11 cellular contexts compared by ENCODE assay signal in the genomic region with DNA sequence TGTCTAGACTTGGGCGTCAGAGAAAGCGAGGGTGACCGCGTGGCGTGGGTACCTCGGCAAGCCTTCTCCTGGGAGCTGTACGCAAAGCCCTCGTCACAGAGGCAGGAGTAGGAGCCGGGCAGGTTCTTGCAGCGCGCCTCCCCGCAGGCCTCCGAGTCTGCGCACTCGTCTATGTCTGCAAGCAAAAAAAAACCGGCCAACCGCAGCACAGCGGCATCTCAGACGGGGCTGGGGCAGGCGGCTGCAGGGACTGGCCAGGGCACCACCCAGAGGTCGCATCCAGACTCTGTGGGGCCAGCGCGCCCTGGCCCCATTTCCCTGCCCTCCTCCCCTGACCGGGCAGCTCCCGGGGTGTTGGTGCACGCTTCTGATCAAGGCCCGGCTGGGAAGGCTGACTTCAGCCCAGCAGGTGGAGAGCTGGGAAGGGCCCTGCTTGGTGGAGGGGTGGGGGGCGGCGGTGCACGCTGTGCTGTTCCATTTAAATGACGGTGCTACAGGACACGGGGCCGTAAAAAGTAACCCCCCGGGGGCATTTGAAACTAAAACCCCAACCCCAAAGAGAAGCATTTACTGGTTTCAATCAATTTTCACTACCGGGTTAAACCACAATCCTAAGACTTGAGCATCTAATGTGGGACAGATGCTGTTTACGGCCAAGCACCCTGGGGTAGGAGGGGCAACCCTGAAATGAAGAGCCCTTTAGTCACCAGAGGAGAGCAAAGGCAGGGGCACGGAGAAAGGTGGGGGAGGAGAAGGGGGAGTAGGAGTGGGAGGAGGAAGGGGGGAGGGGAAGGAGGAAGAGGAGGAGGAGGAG. TPM values are rescaled to one million over a fixed set of nuclear protein-coding genes. Genes with fewer than 3 reads are reported as not detected.
DNase-seq lines count a peak whose midpoint lies in the region; ATAC-seq, FAIRE-seq and TF ChIP-seq lines count a peak whose summit lies in the region.
"Had no signal": no experiment of that assay in that cellular context is flagged by ENCODE, and none has a peak within 500 bp of the region (broad histone marks: within the 10 kb centered on the region; RNA-seq: fewer than 3 reads in every experiment).

No MANE protein-coding gene starts in this region.

- H2AFZ ChIP-seq in HepG2 (ENCODE audit: low read length), result no peak overlapping the region

- in situ Hi-C loops in HepG2 (cut with HindIII; ENCODE audit: extremely low pct_ligation_motif_present, low pct_unique_long_range_greater_than_20kb), result no loop called here

- H3K27ac Mint-ChIP-seq in CD8-positive, alpha-beta memory T cell, result peak overlapping the region in 1 of 8 donors; percentile 92

- peaks cover 0 to 4% of the 10 kb centered on the region in 2 donors for H3K27me3 Mint-ChIP-seq in CD8-positive, alpha-beta memory T cell

- no peaks in the 10 kb centered on the region for H3K79me2 ChIP-seq in HepG2 (ENCODE audit: insufficient read depth, low read length)

- no peak overlapping the region for H3K9ac ChIP-seq in HepG2 (ENCODE audit: insufficient read depth, low read depth, low read length)

- intact Hi-C loops in right lobe of liver (cut with DNase I), result no loop called here
- intact Hi-C loops in HepG2 (cut with micrococcal nuclease; ENCODE audit: unreplicated experiment), result no loop called here
- intact Hi-C loops in esophagus muscularis mucosa (cut with DNase I), result no loop called here
- intact Hi-C loops in uterus (cut with DNase I; ENCODE audit: low total_unique reads), result no loop called here

- no peak for FAIRE-seq in HepG2 (lab: Jason Lieb, UNC)

- no peaks in the 10 kb centered on the region for H3K27me3 ChIP-seq in right lobe of liver
- H3K27me3 ChIP-seq in HepG2 (ENCODE audit: control insufficient read depth in 1 of 2, insufficient read depth in 2 of 2, low read length in 2 of 2), result peaks cover 0 to under 1% of the 10 kb centered on the region in 2 experiments; a peak in 2 of 5 replicates
- no peaks in the 10 kb centered on the region for H3K27me3 ChIP-seq in esophagus muscularis mucosa
- H3K27me3 ChIP-seq in uterus, result no peaks in the 10 kb centered on the region
- no peaks in the 10 kb centered on the region for H3K27me3 ChIP-seq in CD8-positive, alpha-beta memory T cell (ENCODE audit: insufficient read depth, low read length, poor library complexity, severe bottlenecking)
- H3K27me3 ChIP-seq: foreskin keratinocyte had no signal

- ATAC-seq in right lobe of liver (no peak), HepG2 (no peak), GM19023 (IDR thresholded peaks at IDR 0.05; ENCODE audit: unreplicated experiment) (no peak)
- ATAC-seq: foreskin keratinocyte had no signal

- 69% methylated on average over 5 of the region's 37 CpGs for WGBS in right lobe of liver (ENCODE audit: insufficient coverage, low coverage, low lambda C conversion rate, missing lambda C conversion rate)
- 88% methylated on average over 20 of the region's 37 CpGs for WGBS in HepG2 (ENCODE audit: low lambda C conversion rate)
- WGBS in esophagus muscularis mucosa, result 77% methylated on average over 15 of the region's 37 CpGs

- H3K36me3 ChIP-seq in right lobe of liver (no peaks in the 10 kb centered on the region), HepG2 (replicated peaks in 1 of 2; ENCODE audit: control insufficient read depth in 1 of 2, insufficient read depth in 2 of 2, low read length in 2 of 2) (no peaks in the 10 kb centered on the region), esophagus muscularis mucosa (peaks cover 23 to 61% (median 49%) of the 10 kb centered on the region in 4 donors), uterus (no peaks in the 10 kb centered on the region)
- H3K36me3 ChIP-seq in CD8-positive, alpha-beta memory T cell (ENCODE audit: insufficient read depth, low read length), result no peaks in the 10 kb centered on the region

- H4K20me1 ChIP-seq in HepG2 (ENCODE audit: insufficient read depth, low read length), result no peaks in the 10 kb centered on the region

- no peaks in the 10 kb centered on the region for H3K9me3 ChIP-seq in right lobe of liver
- no peaks in the 10 kb centered on the region for H3K9me3 ChIP-seq in HepG2 (ENCODE audit: low read length)
- H3K9me3 ChIP-seq in esophagus muscularis mucosa, result no peaks in the 10 kb centered on the region
- H3K9me3 ChIP-seq in uterus, result no peaks in the 10 kb centered on the region
- H3K9me3 ChIP-seq in CD8-positive, alpha-beta memory T cell (ENCODE audit: low read length), result no peaks in the 10 kb centered on the region

- POLR2A ChIA-PET in HepG2 (lab: Yijun Ruan, JAX), result no interaction called here
- POLR2A ChIA-PET in CD8-positive, alpha-beta memory T cell (lab: Charles Lee), result interaction anchor here (0.5 kb wide), 1 partner anchor 460 kb away, joined by 3 read pairs; no protein-coding TSS in a partner anchor

- no peaks in the 10 kb centered on the region for H3K4me1 Mint-ChIP-seq in CD8-positive, alpha-beta memory T cell

- DNase-seq in right lobe of liver (peak in 2 of 3 donors; percentile 14 to 42), HepG2 (ENCODE audit: low spot score) (no peak), NCI-H526 treated with DMSO at 0.1 percent for 48 hours (lab: John Stamatoyannopoulos, UW) (peak; percentile 54), esophagus muscularis mucosa (ENCODE audit: extremely low spot score) (no peak), uterus (peak in 1 of 2 donors; percentile 80), GOT3 (lab: John Stamatoyannopoulos, UW) (no peak)
- no peak for DNase-seq in CD8-positive, alpha-beta memory T cell
- DNase-seq: activated T-cell treated with anti-CD3 and anti-CD28 coated beads for 4 hours, COR-L47, foreskin keratinocyte had no signal

- H3K36me3 Mint-ChIP-seq in CD8-positive, alpha-beta memory T cell, result peaks cover 0 to 2% (median 1%) of the 10 kb centered on the region in 3 donors

- no peak for TF ChIP-seq RAD21 in HepG2 (CRISPR knock-in tag; IDR thresholded peaks at IDR 0.05)

- H3K4me2 ChIP-seq in HepG2 (ENCODE audit: low read depth, low read length), result no peak overlapping the region

- H3K9me3 Mint-ChIP-seq in CD8-positive, alpha-beta memory T cell, result no peaks in the 10 kb centered on the region

- TF ChIP-seq POLR2A in right lobe of liver (IDR thresholded peaks at IDR 0.05) (no peak), HepG2 (IDR thresholded peaks at IDR 0.05; ENCODE audit: insufficient read depth in 1 of 2, low read depth in 2 of 2, low read length in 2 of 2) (no peak), esophagus muscularis mucosa (IDR thresholded peaks at IDR 0.05; ENCODE audit: low read depth) (no peak), uterus (IDR thresholded peaks at IDR 0.05) (no peak)

- H3K4me3 ChIP-seq in right lobe of liver (no peak overlapping the region), HepG2 (replicated peaks in 1 of 3; ENCODE audit: insufficient read depth in 1 of 3, low read depth in 2 of 3, low read length in 3 of 3) (no peak overlapping the region), esophagus muscularis mucosa (no peak overlapping the region), uterus (no peak overlapping the region)
- no peak overlapping the region for H3K4me3 ChIP-seq in CD8-positive, alpha-beta memory T cell (ENCODE audit: low read length)

- H3K27ac ChIP-seq in right lobe of liver (no peak overlapping the region), HepG2 (ENCODE audit: extremely low read length, insufficient read depth, low read length) (no peak overlapping the region), esophagus muscularis mucosa (replicated peaks in 1 of 4) (peak overlapping the region; percentile 58 to 94 (median 64)), uterus (peak overlapping the region; percentile 72 to 74)
- no peak overlapping the region for H3K27ac ChIP-seq in CD8-positive, alpha-beta memory T cell (ENCODE audit: low read depth, low read length)
- H3K27ac ChIP-seq: foreskin keratinocyte had no signal

- H3K4me3 Mint-ChIP-seq in CD8-positive, alpha-beta memory T cell, result no peak overlapping the region

- H3K4me1 ChIP-seq in right lobe of liver, result peaks cover 0 to 42% (median 0%) of the 10 kb centered on the region in 4 donors
- H3K4me1 ChIP-seq in HepG2 (ENCODE audit: insufficient read depth, low read length), result peaks cover 26% of the 10 kb centered on the region
- peaks cover 40 to 68% (median 58%) of the 10 kb centered on the region in 4 donors for H3K4me1 ChIP-seq in esophagus muscularis mucosa
- H3K4me1 ChIP-seq in uterus, result peaks cover 3 to 33% of the 10 kb centered on the region in 2 donors
- H3K4me1 ChIP-seq in CD8-positive, alpha-beta memory T cell (ENCODE audit: insufficient read depth, low read length), result peaks cover 7% of the 10 kb centered on the region

- BruUV-seq in HepG2 (replicated peaks; lab: Mats Ljungman, UMichigan), result no TSS peak

- CTCF ChIA-PET in HepG2 (lab: Yijun Ruan, JAX; ENCODE audit: low intra/inter-chr PET ratio, low total read pairs), result no interaction called here
- CTCF ChIA-PET in CD8-positive, alpha-beta memory T cell (lab: Charles Lee), result no interaction called here

- no peak for TF ChIP-seq EP300 in HepG2 (IDR thresholded peaks at IDR 0.05; ENCODE audit: low read depth in 2 of 2, low read length in 2 of 2)
- no peak for TF ChIP-seq EP300 in HepG2 (CRISPR knock-in tag; IDR thresholded peaks at IDR 0.05; ENCODE audit: borderline replicate concordance)
- TF ChIP-seq EP300 in esophagus muscularis mucosa (IDR thresholded peaks at IDR 0.05), result no peak

- TF ChIP-seq CTCF in right lobe of liver (IDR thresholded peaks at IDR 0.05), result no peak
- TF ChIP-seq CTCF in HepG2 (CRISPR knock-in tag; IDR thresholded peaks at IDR 0.05), result no peak
- TF ChIP-seq CTCF in esophagus muscularis mucosa (IDR thresholded peaks at IDR 0.05), result no peak
- TF ChIP-seq CTCF in uterus (IDR thresholded peaks at IDR 0.05), result no peak

RNA-seq across cellular contexts. Expression of a gene that starts 28.2 kb away (rescaled TPM):
- total RNA-seq in right lobe of liver, result 10 to 100 TPM; 11.9 to 48.5 (median 27.2) TPM
- total RNA-seq in HepG2 (2016; rRNA removed; fragmentation: Illumina TruSeq; extraction: Trizol), result 0.09 and 0.11 TPM in 2 replicates
- 0.09 TPM in 1 of 2 replicates, not detected in the other for total RNA-seq in HepG2 (2016; cell fraction: cytosol; rRNA removed; fragmentation: Illumina TruSeq; extraction: Trizol; ENCODE audit: low read depth)
- total RNA-seq in HepG2 (2016; cell fraction: insoluble cytoplasmic fraction; rRNA removed; fragmentation: Illumina TruSeq; extraction: Trizol), result 0.09 TPM in 1 of 2 replicates, not detected in the other
- total RNA-seq in HepG2 (2016; cell fraction: membrane; rRNA removed; fragmentation: Illumina TruSeq; extraction: Trizol), result 0.19 and 0.21 TPM in 2 replicates
- total RNA-seq in HepG2 (2016; cell fraction: nucleus; rRNA removed; fragmentation: Illumina TruSeq; extraction: Trizol), result 0.28 TPM in 1 of 2 replicates, not detected in the other
- polyA plus RNA-seq in HepG2 (2011; rRNA removed), result 0.21 and 0.24 TPM in 2 replicates
- polyA plus RNA-seq in HepG2 (2011; cell fraction: cytosol; rRNA removed), result 0.14 and 0.34 TPM in 2 replicates
- 0.57 and 0.93 TPM in 2 replicates for polyA plus RNA-seq in HepG2 (2011; cell fraction: nucleus; rRNA removed)
- 0.13 and 0.23 TPM in 2 replicates for polyA plus RNA-seq in HepG2 (2012)
- polyA plus RNA-seq in HepG2 (2016; cell fraction: cytosol; fragmentation: Illumina TruSeq; extraction: Trizol; ENCODE audit: low read depth), result 0.05 and 0.14 TPM in 2 replicates
- 0.09 and 0.13 TPM in 2 replicates for polyA plus RNA-seq in HepG2 (2016; cell fraction: insoluble cytoplasmic fraction; fragmentation: Illumina TruSeq; extraction: Trizol; ENCODE audit: low read depth)
- 0.15 and 0.21 TPM in 2 replicates for polyA plus RNA-seq in HepG2 (2016; cell fraction: membrane; fragmentation: Illumina TruSeq; extraction: Trizol; ENCODE audit: low read depth)
- 0.52 and 0.59 TPM in 2 replicates for polyA plus RNA-seq in HepG2 (2016; cell fraction: nucleus; fragmentation: Illumina TruSeq; extraction: Trizol; ENCODE audit: insufficient read depth, low read depth)
- 0.16 and 5.7 TPM in 2 replicates for polyA minus RNA-seq in HepG2 (2011; rRNA and poly(A)+ RNA removed; ENCODE audit: low replicate concordance)
- polyA minus RNA-seq in HepG2 (2011; cell fraction: cytosol; rRNA and poly(A)+ RNA removed), result not detected in 2 replicates
- polyA minus RNA-seq in HepG2 (2011; cell fraction: nucleus; rRNA and poly(A)+ RNA removed), result 0.13 TPM in 1 of 2 replicates, not detected in the other
- total RNA-seq in esophagus muscularis mucosa, result 100 to 1,000 TPM; 241 to 459 (median 346) TPM
- 100 to 1,000 TPM; 128 to 287 (median 199) TPM for total RNA-seq in uterus
- total RNA-seq in CD8-positive, alpha-beta memory T cell, result under 1 TPM; 0.42 to 0.50 TPM
- 0.47 TPM for polyA plus RNA-seq in CD8-positive, alpha-beta memory T cell

Comparison
In these comparisons a context has a peak if more than half of its experiments do, and no peak if none do; other contexts are left out.
1. DNase-seq: peak in right lobe of liver (2 of 3) and NCI-H526 treated with DMSO at 0.1 percent for 48 hours (single experiment); none in HepG2 (single experiment), esophagus muscularis mucosa (single experiment), CD8-positive, alpha-beta memory T cell (0 of 5) and GOT3 (single experiment).
2. RNA of a gene that starts 28.2 kb away (total RNA-seq): 241 to 459 TPM in esophagus muscularis mucosa, 128 to 287 TPM in uterus and 11.9 to 48.5 TPM in right lobe of liver; 0.42 to 0.50 TPM in CD8-positive, alpha-beta memory T cell and 0.09 to 0.28 TPM in HepG2; every median in the first group is over 4 times any median in the second.
3. H3K27ac ChIP-seq: peak in esophagus muscularis mucosa (4 of 4) and uterus (2 of 2); none in right lobe of liver (0 of 3), HepG2 (single experiment) and CD8-positive, alpha-beta memory T cell (single experiment).